Comparison of ENCODE assay signal across 20 cellular contexts in the genomic region with DNA sequence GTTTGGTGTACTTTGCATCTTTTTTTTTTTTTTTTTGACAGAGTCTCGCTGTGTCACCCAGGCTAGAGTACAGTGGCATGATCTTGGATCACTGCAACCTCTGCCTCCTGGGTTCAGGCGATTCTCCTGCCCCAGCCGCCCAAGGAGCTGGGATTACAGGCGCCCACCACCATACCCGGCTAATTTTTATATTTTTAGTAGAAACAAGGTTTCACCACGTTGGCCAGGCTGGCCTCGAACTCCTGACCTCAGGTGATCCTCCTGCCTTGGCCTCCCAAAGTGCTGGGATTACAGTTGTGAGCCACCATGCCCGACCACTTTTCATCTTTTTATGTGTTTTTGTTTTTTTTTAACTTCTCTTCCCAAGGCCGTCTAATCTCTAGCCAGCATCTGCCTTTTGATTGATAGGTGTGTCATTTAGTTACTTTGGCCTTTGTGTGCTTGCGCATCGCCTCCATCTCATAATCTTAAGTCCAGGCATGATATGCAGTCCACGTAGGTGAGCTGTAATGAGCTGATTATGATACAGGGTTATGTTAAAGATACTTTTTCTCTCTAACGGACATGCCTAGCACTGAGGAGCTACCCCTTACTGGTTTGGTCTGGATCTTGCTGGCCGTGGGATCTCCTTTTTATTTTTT. TPM values are rescaled to one million over a fixed set of nuclear protein-coding genes. Genes with fewer than 3 reads are reported as not detected.
"Had no signal": no experiment of that assay in that cellular context is flagged by ENCODE, and none has a peak within 500 bp of the region (broad histone marks: within the 10 kb centered on the region; RNA-seq: fewer than 3 reads in every experiment).

No MANE protein-coding gene starts in this region.

RNA-seq across cellular contexts. Expression of a gene that starts 15.0 kb away (rescaled TPM):
- total RNA-seq: activated naive CD4-positive, alpha-beta T cell treated with anti-CD3 and anti-CD28 coated beads for 36 hours; chondrocyte; liver; natural killer cell treated with Interleukin-12 subunit alpha and Interleukin-12 subunit beta and Interleukin-15 and Interleukin-18, amount 100 ng/mL, for 72 hours; renal cortical epithelial cell; right lobe of liver; suprapubic skin had no signal
- polyA plus RNA-seq: SK-N-SH had no signal

RNA-seq across cellular contexts. Expression of a gene that starts 35.0 kb away (rescaled TPM):
- total RNA-seq: activated CD4-positive, alpha-beta T cell treated with anti-CD3 and anti-CD28 coated beads, Interleukin-2, amount 10 ng/mL, durations not matched to agents 24 days and 14 days; activated naive CD4-positive, alpha-beta T cell treated with anti-CD3 and anti-CD28 coated beads for 36 hours; activated naive CD8-positive, alpha-beta T cell treated with anti-CD3 and anti-CD28 coated beads for 36 hours; activated T-helper 1 cell treated with anti-CD3 and anti-CD28 coated beads, Interleukin-12 subunit alpha, Interleukin-12 subunit beta, Interleukin-2, Interleukin-4 antibody, amounts not matched to agents 30 ng/mL and 10 ng/mL and 1 ng/mL, durations not matched to agents 14 hours and 24 hours and 36 hours; ascending aorta; chondrocyte; natural killer cell treated with Interleukin-12 subunit alpha and Interleukin-12 subunit beta and Interleukin-15 and Interleukin-18, amount 100 ng/mL, for 72 hours; suprapubic skin; urinary bladder had no signal

RNA-seq across cellular contexts. Expression of a gene that starts 35.5 kb away (rescaled TPM):
- total RNA-seq: activated CD4-positive, alpha-beta memory T cell treated with anti-CD3 and anti-CD28 coated beads for 36 hours; activated CD4-positive, alpha-beta T cell treated with anti-CD3 and anti-CD28 coated beads, Interleukin-2, amount 10 ng/mL, durations not matched to agents 24 days and 14 days; activated CD8-positive, alpha-beta memory T cell treated with anti-CD3 and anti-CD28 coated beads for 36 hours; activated naive CD4-positive, alpha-beta T cell treated with anti-CD3 and anti-CD28 coated beads for 36 hours; activated naive CD8-positive, alpha-beta T cell treated with anti-CD3 and anti-CD28 coated beads for 36 hours; activated T-helper 1 cell treated with anti-CD3 and anti-CD28 coated beads, Interleukin-12 subunit alpha, Interleukin-12 subunit beta, Interleukin-2, Interleukin-4 antibody, amounts not matched to agents 30 ng/mL and 10 ng/mL and 1 ng/mL, durations not matched to agents 14 hours and 24 hours and 36 hours; adrenal gland; ascending aorta; chondrocyte; endodermal cell; frontal cortex; left cardiac atrium; liver; natural killer cell treated with Interleukin-12 subunit alpha and Interleukin-12 subunit beta and Interleukin-15 and Interleukin-18, amount 100 ng/mL, for 72 hours; omental fat pad; renal cortical epithelial cell; right lobe of liver; urinary bladder had no signal
- polyA plus RNA-seq: adrenal gland, liver, SK-N-SH, urinary bladder had no signal
